ENCODE assay signal across 2 cellular contexts in genomic region chrX:16469870-16470269, GRCh38.
TF ChIP-seq lines count a peak whose summit lies in the region.

No MANE protein-coding gene starts in this region.

TF ChIP-seq in HepG2, 621 proteins besides CTCF, POLR2A, EP300 and RAD21:
- no peak for TF ChIP-seq ZFP37 (CRISPR knock-in tag; IDR thresholded peaks at IDR 0.05; ENCODE audit: borderline replicate concordance)
- TF ChIP-seq STAG1 (CRISPR knock-in tag; IDR thresholded peaks at IDR 0.05), result peak; percentile 34
TF ChIP-seq in HepG2: peak in this region for 1.

TF ChIP-seq in H1, 55 proteins besides CTCF, POLR2A, EP300 and RAD21:
- TF ChIP-seq ZNF274 (IDR thresholded peaks at IDR 0.05; ENCODE audit: borderline replicate concordance, extremely low read depth, low read length), result no peak
- TF ChIP-seq SP1 (IDR thresholded peaks at IDR 0.05; ENCODE audit: low read depth, low read length), result no peak
- TF ChIP-seq EZH2 (IDR thresholded peaks at IDR 0.05; ENCODE audit: low read depth, low read length, severe bottlenecking), result no peak
- no peak for TF ChIP-seq YY1 (IDR thresholded peaks at IDR 0.05; ENCODE audit: low read depth, low read length)
